In the genomic region with DNA sequence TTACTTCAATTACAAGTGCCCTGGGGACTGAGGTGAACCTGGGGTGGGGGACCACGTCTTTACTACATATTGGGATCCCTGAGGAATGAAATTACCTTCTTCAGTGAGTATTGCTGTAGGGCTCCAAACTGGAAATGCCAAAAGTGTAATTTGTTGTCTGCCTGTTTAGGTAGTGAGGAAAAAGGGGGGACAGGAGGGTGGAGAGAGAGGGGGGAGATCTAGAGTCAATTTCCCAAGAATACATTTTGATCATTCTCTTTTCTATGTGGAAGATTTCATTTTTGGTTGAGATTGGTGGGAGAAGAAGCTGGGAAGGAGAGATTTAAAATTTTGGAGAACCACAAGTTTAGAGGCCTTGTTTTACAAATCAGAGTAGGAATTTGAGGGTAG, we compare ENCODE assay signal across 8 cellular contexts.
A peak's percentile ranks its signal among the peaks of the same experiment; 100 is the strongest.
DNase-seq lines count a peak whose midpoint lies in the region; ATAC-seq, FAIRE-seq and TF ChIP-seq lines count a peak whose summit lies in the region.

No MANE protein-coding gene starts in this region.

- no peak overlapping the region for H3K14ac ChIP-seq in IMR-90 (replicated peaks; ENCODE audit: low read depth, low read length)

- H3K27ac Mint-ChIP-seq in chondrocyte (ENCODE audit: unreplicated experiment) = peak overlapping the region; percentile 92

- peak overlapping the region; percentile 91 to 92 for H3K27ac ChIP-seq in A549
- no peak overlapping the region for H3K27ac ChIP-seq in IMR-90 (ENCODE audit: insufficient read depth, low read length)
- H3K27ac ChIP-seq in muscle layer of colon (ENCODE audit: low read depth, low read length) = peak overlapping the region; percentile 38

- peaks cover 41% of the 10 kb centered on the region for H3K4me1 ChIP-seq in A549
- H3K4me1 ChIP-seq in IMR-90 (ENCODE audit: control insufficient read depth, insufficient read depth, low read length) = peaks cover 21% of the 10 kb centered on the region
- H3K4me1 ChIP-seq in muscle layer of colon (ENCODE audit: insufficient read depth, low read length) = peaks cover 55% of the 10 kb centered on the region

- 0 out of 2 replicates have a peak overlapping the region, but pooled peaks have one; percentile 22 for H2BK120ac ChIP-seq in IMR-90 (ENCODE audit: low read depth, low read length)

- FAIRE-seq in A549 (lab: Jason Lieb, UNC) = no peak

- H3K36me3 Mint-ChIP-seq in chondrocyte (ENCODE audit: low read depth) = no peaks in the 10 kb centered on the region

- WGBS in A549 (ENCODE audit: missing lambda C conversion rate) = 33% methylated on average over 1 of the region's 1 CpG
- 78% methylated on average over 1 of the region's 1 CpG; no CpG with 5 or more reads in 1 of the 2 experiments for WGBS in IMR-90 (ENCODE audit: extremely low coverage in 2 of 2, insufficient read length in 1 of 2), 2 experiments

- peaks cover 3% of the 10 kb centered on the region; the same call in 1 of the 2 replicates for H3K9me1 ChIP-seq in IMR-90 (ENCODE audit: insufficient read depth, low read length)

- H4K20me1 ChIP-seq in IMR-90 (ENCODE audit: insufficient read depth, low read length) = peaks cover 32% of the 10 kb centered on the region; the same call in 1 of the 2 replicates

- no peak overlapping the region for H3K18ac ChIP-seq in IMR-90 (ENCODE audit: low read depth, low read length)

- 0 out of 3 replicates have a peak overlapping the region, but pooled peaks have one; percentile 25 for H2BK15ac ChIP-seq in IMR-90 (ENCODE audit: low read depth, low read length)

- no peak for TF ChIP-seq CTCF in A549 (IDR thresholded peaks at IDR 0.05)
- TF ChIP-seq CTCF in IMR-90 (conservative IDR thresholded peaks at IDR 0.05; ENCODE audit: low read depth, low read length) = no peak
- no peak for TF ChIP-seq CTCF in chondrocyte (IDR thresholded peaks at IDR 0.05)

- H3K4me3 ChIP-seq in A549 (peak overlapping the region; percentile 67), IMR-90 (ENCODE audit: insufficient read depth, low read depth, low read length) (no peak overlapping the region), muscle layer of colon (ENCODE audit: low read depth in 1 of 2, low read length in 2 of 2) (peak overlapping the region in 1 of 2 donors; percentile 70)

- H3K36me3 ChIP-seq in IMR-90 (ENCODE audit: control insufficient read depth, insufficient read depth, low read length) = no peaks in the 10 kb centered on the region
- H3K36me3 ChIP-seq in muscle layer of colon (ENCODE audit: insufficient read depth, low read length) = no peaks in the 10 kb centered on the region

- H3K9ac ChIP-seq in IMR-90 (ENCODE audit: low read depth, low read length) (no peak overlapping the region), muscle layer of colon (ENCODE audit: low read length) (no peak overlapping the region)

- TF ChIP-seq RAD21 in A549 (conservative IDR thresholded peaks at IDR 0.05 in 1 of 2, IDR thresholded peaks at IDR 0.05 in 1 of 2) (no peak), IMR-90 (IDR thresholded peaks at IDR 0.05; ENCODE audit: low read length) (no peak)

- no peak overlapping the region for H2BK5ac ChIP-seq in IMR-90 (ENCODE audit: low read depth, low read length, poor library complexity, severe bottlenecking)

- H3K9me3 Mint-ChIP-seq in chondrocyte (ENCODE audit: low read depth) = no peaks in the 10 kb centered on the region

- peaks cover 68% of the 10 kb centered on the region for H3K4me1 Mint-ChIP-seq in chondrocyte (ENCODE audit: low read depth)

- CTCF ChIA-PET in A549 (lab: Yijun Ruan, JAX) (interaction anchor here (1.6 to 11.4 kb wide), 6 partner anchors 9 to 147 kb away, joined by 4 to 91 read pairs (median 13); no protein-coding TSS in a partner anchor), IMR-90 (lab: Yijun Ruan, JAX) (interaction anchor here (0.9 kb wide), 1 partner anchor 32 kb away, joined by 3 read pairs; no protein-coding TSS in a partner anchor)

- BruUV-seq in IMR-90 (replicated peaks; lab: Mats Ljungman, UMichigan) = no TSS peak

- no peak overlapping the region for H2BK20ac ChIP-seq in IMR-90 (ENCODE audit: low read depth, low read length)

- no peak for TF ChIP-seq EP300 in A549 (IDR thresholded peaks at IDR 0.05)

- H3K79me1 ChIP-seq in IMR-90 (ENCODE audit: low read depth in 1 of 2, low read length in 2 of 2) = peaks cover 13 to 68% of the 10 kb centered on the region in 2 experiments

- peak overlapping the region; percentile 24; the same call in 1 of the 2 replicates for H3K4ac ChIP-seq in IMR-90 (ENCODE audit: low read depth, low read length)

- H3K9me3 ChIP-seq in A549 = no peaks in the 10 kb centered on the region
- no peaks in the 10 kb centered on the region for H3K9me3 ChIP-seq in IMR-90 (ENCODE audit: control insufficient read depth, insufficient read depth, low read length)
- no peaks in the 10 kb centered on the region for H3K9me3 ChIP-seq in muscle layer of colon (ENCODE audit: low read length)

- H3K27me3 Mint-ChIP-seq in chondrocyte (ENCODE audit: low read depth) = no peaks in the 10 kb centered on the region

- POLR2A ChIA-PET in A549 (lab: Yijun Ruan, JAX) (interaction anchor here (0.9 to 4.7 kb wide), 4 partner anchors 9 to 80 kb away, joined by 6 to 52 read pairs (median 10); no protein-coding TSS in a partner anchor), IMR-90 (lab: Charles Lee; ENCODE audit: unreplicated experiment) (no interaction called here)

- no peak overlapping the region for H3K56ac ChIP-seq in IMR-90 (ENCODE audit: extremely low read depth, insufficient read depth, low read length)

- H2AK9ac ChIP-seq in IMR-90 (replicated peaks; ENCODE audit: low read depth, low read length, poor library complexity) = no peak overlapping the region

- peak overlapping the region; percentile 66 for H3K4me3 Mint-ChIP-seq in chondrocyte (ENCODE audit: unreplicated experiment)

- TF ChIP-seq POLR2A in A549 (IDR thresholded peaks at IDR 0.05; ENCODE audit: low read length) (no peak), IMR-90 (IDR thresholded peaks at IDR 0.05; ENCODE audit: low read depth, low read length) (no peak)

- H4K91ac ChIP-seq in IMR-90 (ENCODE audit: insufficient read depth, low read depth, low read length) = no peak overlapping the region

- no peak overlapping the region for H4K5ac ChIP-seq in IMR-90 (ENCODE audit: low read depth, low read length)

- ATAC-seq in A549 (no peak), IMR-90 (ENCODE audit: low read depth) (no peak), GM21619 (IDR thresholded peaks at IDR 0.05; ENCODE audit: unreplicated experiment) (no peak), GM19324 (IDR thresholded peaks at IDR 0.05; ENCODE audit: low FRiP score, unreplicated experiment) (no peak)

- in situ Hi-C loops in IMR-90 (cut with MboI; ENCODE audit: low sequenced_read_pairs) = no loop called here

- no peaks in the 10 kb centered on the region for H3K27me3 ChIP-seq in IMR-90 (ENCODE audit: control insufficient read depth, insufficient read depth, low read length)
- no peaks in the 10 kb centered on the region for H3K27me3 ChIP-seq in muscle layer of colon (ENCODE audit: control insufficient read depth in 1 of 2, insufficient read depth in 2 of 2, low read length in 2 of 2)

- dilution Hi-C loops in IMR-90 (cut with HindIII; ENCODE audit: low sequenced_read_pairs, unreplicated experiment) = no loop called here

- no peak overlapping the region for H4K8ac ChIP-seq in IMR-90 (ENCODE audit: low read depth in 2 of 2, low read length in 2 of 2)

- DNase-seq in A549 (ENCODE audit: low read depth in 1 of 2, low spot score in 1 of 2) (no peak), IMR-90 (no peak), chondrocyte (ENCODE audit: low spot score) (no peak), ecto neural progenitor cell (ENCODE audit: low spot score) (no peak), NCI-H2107 (lab: John Stamatoyannopoulos, UW) (no peak)

- H3K4me2 ChIP-seq in A549 (peak overlapping the region; percentile 83), IMR-90 (ENCODE audit: low read depth, low read length) (peak overlapping the region; percentile 89)

- peak overlapping the region; percentile 55 for H3K23ac ChIP-seq in IMR-90 (ENCODE audit: low read depth, low read length)

- H2AFZ ChIP-seq in IMR-90 (replicated peaks; ENCODE audit: low read length, poor library complexity) = no peak overlapping the region

- intact Hi-C loops in IMR-90 (cut with micrococcal nuclease) = no loop called here

- H2AK5ac ChIP-seq in IMR-90 (ENCODE audit: low read depth, low read length) = 0 out of 2 replicates have a peak overlapping the region, but pooled peaks have one; percentile 38

TF ChIP-seq in A549, 52 proteins besides CTCF, POLR2A, EP300 and RAD21:
- no peak for TF ChIP-seq ZC3H11A (IDR thresholded peaks at IDR 0.05)
- TF ChIP-seq HEYL (CRISPR knock-in tag; IDR thresholded peaks at IDR 0.05) = 0 out of 2 replicates have a peak, but pooled peaks have one; percentile 4
TF ChIP-seq in A549: peak in this region for 1.

TF ChIP-seq in IMR-90, 13 proteins besides CTCF, POLR2A, EP300 and RAD21:
- no peak for TF ChIP-seq SMC3 (IDR thresholded peaks at IDR 0.05; ENCODE audit: low read depth, low read length)
